ENCODE assay signal across 1 cellular context in the genomic region with DNA sequence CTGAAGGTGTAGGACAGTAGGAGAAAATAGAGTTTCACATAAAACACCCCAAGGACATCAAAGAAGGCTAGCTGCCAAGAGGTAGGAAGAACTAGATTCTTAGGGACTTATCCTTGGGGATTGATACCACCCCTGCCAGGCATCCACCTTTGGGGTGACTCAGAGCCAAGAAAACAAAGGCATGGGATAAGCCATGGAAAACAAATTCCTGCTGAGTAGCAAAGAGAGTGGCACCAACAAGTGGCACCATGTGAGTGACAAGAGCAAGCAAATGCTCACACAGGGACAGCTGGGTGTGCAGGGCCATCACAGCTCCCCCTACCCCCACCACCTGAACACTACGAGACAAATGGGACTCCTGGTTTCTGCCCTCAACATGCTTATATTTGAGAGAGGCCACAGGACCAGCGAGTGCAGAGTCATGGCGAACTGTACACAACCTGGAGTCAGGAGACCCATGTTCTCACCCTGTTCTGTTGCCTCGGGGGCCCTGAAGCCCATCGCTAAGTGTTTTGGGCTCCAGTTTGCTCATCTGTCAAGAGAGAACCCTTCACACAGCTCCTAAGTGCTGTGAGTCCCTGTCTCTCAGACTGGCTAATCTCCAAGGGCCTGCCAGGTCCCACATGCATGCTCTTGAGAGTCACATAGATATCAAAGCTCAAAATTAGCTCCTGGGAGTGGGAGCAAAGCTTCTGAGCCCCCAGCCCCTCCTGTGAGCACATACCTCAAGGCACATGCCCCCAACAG.
TF ChIP-seq lines count a peak whose summit lies in the region.

No MANE protein-coding gene starts in this region.

TF ChIP-seq in HCT116, 20 proteins besides CTCF, POLR2A, EP300 and RAD21 (continued from another document):
- TF ChIP-seq, protein P1, sequence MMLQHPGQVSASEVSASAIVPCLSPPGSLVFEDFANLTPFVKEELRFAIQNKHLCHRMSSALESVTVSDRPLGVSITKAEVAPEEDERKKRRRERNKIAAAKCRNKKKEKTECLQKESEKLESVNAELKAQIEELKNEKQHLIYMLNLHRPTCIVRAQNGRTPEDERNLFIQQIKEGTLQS (IDR thresholded peaks at IDR 0.05): no peak
- TF ChIP-seq EZH2 (IDR thresholded peaks at IDR 0.05): no peak
- TF ChIP-seq JUND (IDR thresholded peaks at IDR 0.05): no peak
- TF ChIP-seq ELF1 (IDR thresholded peaks at IDR 0.05; ENCODE audit: borderline replicate concordance, low read depth): no peak
- no peak for TF ChIP-seq EGR1 (IDR thresholded peaks at IDR 0.05; ENCODE audit: low read depth)
- TF ChIP-seq, protein P2, sequence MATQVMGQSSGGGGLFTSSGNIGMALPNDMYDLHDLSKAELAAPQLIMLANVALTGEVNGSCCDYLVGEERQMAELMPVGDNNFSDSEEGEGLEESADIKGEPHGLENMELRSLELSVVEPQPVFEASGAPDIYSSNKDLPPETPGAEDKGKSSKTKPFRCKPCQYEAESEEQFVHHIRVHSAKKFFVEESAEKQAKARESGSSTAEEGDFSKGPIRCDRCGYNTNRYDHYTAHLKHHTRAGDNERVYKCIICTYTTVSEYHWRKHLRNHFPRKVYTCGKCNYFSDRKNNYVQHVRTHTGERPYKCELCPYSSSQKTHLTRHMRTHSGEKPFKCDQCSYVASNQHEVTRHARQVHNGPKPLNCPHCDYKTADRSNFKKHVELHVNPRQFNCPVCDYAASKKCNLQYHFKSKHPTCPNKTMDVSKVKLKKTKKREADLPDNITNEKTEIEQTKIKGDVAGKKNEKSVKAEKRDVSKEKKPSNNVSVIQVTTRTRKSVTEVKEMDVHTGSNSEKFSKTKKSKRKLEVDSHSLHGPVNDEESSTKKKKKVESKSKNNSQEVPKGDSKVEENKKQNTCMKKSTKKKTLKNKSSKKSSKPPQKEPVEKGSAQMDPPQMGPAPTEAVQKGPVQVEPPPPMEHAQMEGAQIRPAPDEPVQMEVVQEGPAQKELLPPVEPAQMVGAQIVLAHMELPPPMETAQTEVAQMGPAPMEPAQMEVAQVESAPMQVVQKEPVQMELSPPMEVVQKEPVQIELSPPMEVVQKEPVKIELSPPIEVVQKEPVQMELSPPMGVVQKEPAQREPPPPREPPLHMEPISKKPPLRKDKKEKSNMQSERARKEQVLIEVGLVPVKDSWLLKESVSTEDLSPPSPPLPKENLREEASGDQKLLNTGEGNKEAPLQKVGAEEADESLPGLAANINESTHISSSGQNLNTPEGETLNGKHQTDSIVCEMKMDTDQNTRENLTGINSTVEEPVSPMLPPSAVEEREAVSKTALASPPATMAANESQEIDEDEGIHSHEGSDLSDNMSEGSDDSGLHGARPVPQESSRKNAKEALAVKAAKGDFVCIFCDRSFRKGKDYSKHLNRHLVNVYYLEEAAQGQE (IDR thresholded peaks at IDR 0.05; ENCODE audit: low read depth): no peak
- no peak for TF ChIP-seq FOSL1 (IDR thresholded peaks at IDR 0.05; ENCODE audit: low read depth)
- no peak for TF ChIP-seq ZNF274 (IDR thresholded peaks at IDR 0.05; ENCODE audit: low read depth, low read length)
- TF ChIP-seq CBX3 (IDR thresholded peaks at IDR 0.05; ENCODE audit: low read depth): no peak
- TF ChIP-seq SRF (IDR thresholded peaks at IDR 0.05; ENCODE audit: low read depth): no peak
